In genomic region chr7:130277763-130278643, GRCh38 we compare ENCODE assay signal across 1 cellular context.
A peak's percentile ranks its signal among the peaks of the same experiment; 100 is the strongest.
TF ChIP-seq lines count a peak whose summit lies in the region.

No MANE protein-coding gene starts in this region.

TF ChIP-seq in HepG2, 621 proteins besides CTCF, POLR2A, EP300 and RAD21 (continued from another document and continues in another):
- TF ChIP-seq ZBTB4 (CRISPR knock-in tag; IDR thresholded peaks at IDR 0.05; ENCODE audit: borderline replicate concordance) (no peak), MLLT10 (CRISPR knock-in tag; IDR thresholded peaks at IDR 0.05) (no peak), ZNF761 (CRISPR knock-in tag; conservative IDR thresholded peaks at IDR 0.05) (no peak), KAT2B (IDR thresholded peaks at IDR 0.05; ENCODE audit: borderline replicate concordance, low read depth, low read length) (no peak), ZNF780A (CRISPR knock-in tag; IDR thresholded peaks at IDR 0.05) (no peak), CEBPG (CRISPR knock-in tag; IDR thresholded peaks at IDR 0.05) (peak; percentile 80), SALL1 (CRISPR knock-in tag; IDR thresholded peaks at IDR 0.05) (no peak), USF2 (IDR thresholded peaks at IDR 0.05; ENCODE audit: low read depth, low read length) (no peak), USF2 (CRISPR knock-in tag; IDR thresholded peaks at IDR 0.05; ENCODE audit: borderline replicate concordance) (no peak), HNRNPK (IDR thresholded peaks at IDR 0.05; ENCODE audit: low read depth, low read length, poor library complexity, severe bottlenecking) (no peak), ZBTB40 (IDR thresholded peaks at IDR 0.05) (no peak), ZBTB40 (CRISPR knock-in tag; IDR thresholded peaks at IDR 0.05) (no peak), PRPF4 (IDR thresholded peaks at IDR 0.05; ENCODE audit: low read depth, low read length, poor library complexity, severe bottlenecking) (no peak), ISL2 (CRISPR knock-in tag; IDR thresholded peaks at IDR 0.05) (no peak), ZMYM4 (CRISPR knock-in tag; IDR thresholded peaks at IDR 0.05) (no peak), ZNF891 (CRISPR knock-in tag; IDR thresholded peaks at IDR 0.05) (no peak), TBX3 (IDR thresholded peaks at IDR 0.05; ENCODE audit: borderline replicate concordance) (no peak), HNF1A (IDR thresholded peaks at IDR 0.05; ENCODE audit: low read depth) (no peak), HNF1A (CRISPR knock-in tag; IDR thresholded peaks at IDR 0.05; ENCODE audit: borderline replicate concordance) (no peak), E2F5 (CRISPR knock-in tag; conservative IDR thresholded peaks at IDR 0.05) (no peak), ZBTB46 (CRISPR knock-in tag; IDR thresholded peaks at IDR 0.05; ENCODE audit: borderline replicate concordance) (no peak), ZNF253 (CRISPR knock-in tag; IDR thresholded peaks at IDR 0.05; ENCODE audit: borderline replicate concordance) (no peak), ZNF354B (CRISPR knock-in tag; IDR thresholded peaks at IDR 0.05) (no peak), ZNF326 (CRISPR knock-in tag; IDR thresholded peaks at IDR 0.05; ENCODE audit: borderline replicate concordance) (no peak), TFAP4 (IDR thresholded peaks at IDR 0.05; ENCODE audit: borderline replicate concordance, low read depth) (no peak), RFX5 (IDR thresholded peaks at IDR 0.05; ENCODE audit: low read depth, low read length) (no peak), IRX3 (CRISPR knock-in tag; IDR thresholded peaks at IDR 0.05; ENCODE audit: borderline replicate concordance, low read depth) (no peak), RARG (CRISPR knock-in tag; IDR thresholded peaks at IDR 0.05; ENCODE audit: low read depth) (no peak), THAP9 (CRISPR knock-in tag; IDR thresholded peaks at IDR 0.05; ENCODE audit: borderline replicate concordance) (no peak), SIX1 (CRISPR knock-in tag; IDR thresholded peaks at IDR 0.05; ENCODE audit: borderline replicate concordance) (no peak), GATAD2A (CRISPR knock-in tag; IDR thresholded peaks at IDR 0.05) (0 out of 2 replicates have a peak, but pooled peaks have one; percentile 25)
